16 cellular contexts compared by ENCODE assay signal in the genomic region with DNA sequence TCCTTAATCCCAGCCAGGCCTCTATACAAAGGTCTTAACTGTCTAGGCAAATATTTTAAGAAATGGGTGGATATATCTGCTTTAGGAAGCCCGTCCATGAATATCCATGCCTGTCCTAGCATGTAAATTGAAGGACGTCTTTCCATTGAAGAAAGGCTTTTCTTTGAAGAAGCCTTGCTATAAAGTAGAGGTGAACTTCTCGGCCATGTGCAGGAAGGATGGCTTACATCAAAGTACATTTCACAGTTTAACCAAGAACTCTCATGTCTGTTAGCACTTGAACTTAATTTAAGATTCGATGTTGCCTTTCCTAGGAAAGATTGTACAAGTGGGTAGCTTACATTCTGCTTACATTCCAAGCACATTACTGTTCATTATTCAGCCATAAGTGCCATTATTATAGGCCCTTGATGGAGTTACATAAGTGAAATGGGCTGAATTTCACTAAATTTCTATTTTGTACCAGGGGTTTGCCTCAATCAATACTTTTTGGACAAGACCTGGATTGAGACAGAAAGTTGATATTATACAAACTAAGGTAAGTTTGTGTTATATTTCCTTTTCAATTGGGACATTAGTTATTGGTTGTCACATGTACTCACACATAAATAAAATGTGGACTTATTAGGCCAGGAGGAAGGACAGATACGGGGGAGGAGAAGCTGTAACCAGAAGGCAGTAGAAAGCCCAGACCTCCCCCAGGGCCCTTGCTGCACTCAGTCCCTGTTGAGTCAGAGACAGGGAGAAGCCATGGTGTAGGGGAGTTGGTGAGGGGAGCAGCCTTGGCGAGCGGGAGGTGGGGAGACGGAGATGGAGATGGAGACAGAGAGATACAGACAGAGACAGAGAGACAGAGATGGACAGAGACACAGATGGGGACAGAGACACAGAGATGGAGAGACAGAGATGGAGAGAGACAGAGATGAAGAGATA.
DNase-seq lines count a peak whose midpoint lies in the region; ATAC-seq and TF ChIP-seq lines count a peak whose summit lies in the region.
"Had no signal": no experiment of that assay in that cellular context is flagged by ENCODE, and none has a peak within 500 bp of the region (broad histone marks: within the 10 kb centered on the region; RNA-seq: fewer than 3 reads in every experiment).

No MANE protein-coding gene starts in this region.

- DNase-seq in NCI-H146 (lab: John Stamatoyannopoulos, UW) (peak; percentile 19), NCI-H146 treated with DMSO at 0.1 percent for 48 hours (lab: John Stamatoyannopoulos, UW; ENCODE audit: unreplicated experiment) (no peak), PC-3 (peak; percentile 33), foreskin keratinocyte (peak; percentile 83 to 90), spleen (peak; percentile 58), NCI-H187 (lab: John Stamatoyannopoulos, UW) (no peak), T-helper 2 cell (no peak)
- no peak for DNase-seq in CD4-positive, alpha-beta memory T cell
- DNase-seq: activated CD4-positive, CD25-positive, alpha-beta regulatory T cell; activated naive CD4-positive, alpha-beta T cell treated with anti-CD3 and anti-CD28 coated beads, Interleukin-2, amount 10 ng/mL, durations not matched to agents 7 days and 5 days; HFFc6; KBM-7; kidney glomerular epithelial cell had no signal

- H3K4me3 ChIP-seq in PC-3 (ENCODE audit: low read length) (no peak overlapping the region), spleen (no peak overlapping the region)
- H3K4me3 ChIP-seq in CD4-positive, alpha-beta memory T cell (ENCODE audit: low read length in 2 of 2) = no peak overlapping the region
- H3K4me3 ChIP-seq: A549, GM12878 had no signal

- peaks cover 0 to 7% (median 0%) of the 10 kb centered on the region in 4 donors for H3K4me1 Mint-ChIP-seq in CD4-positive, alpha-beta memory T cell
- H3K4me1 Mint-ChIP-seq: activated naive CD4-positive, alpha-beta T cell treated with anti-CD3 and anti-CD28 coated beads, Interleukin-2, amount 10 ng/mL, durations not matched to agents 7 days and 5 days had no signal

- H3K4me1 ChIP-seq in PC-3 (ENCODE audit: insufficient read depth, low read length) (peaks cover 45% of the 10 kb centered on the region), foreskin keratinocyte (peaks cover 17% of the 10 kb centered on the region), spleen (peaks cover 0 to 6% (median 0%) of the 10 kb centered on the region in 6 donors)
- no peaks in the 10 kb centered on the region for H3K4me1 ChIP-seq in CD4-positive, alpha-beta memory T cell (ENCODE audit: insufficient read depth, low read length)
- H3K4me1 ChIP-seq: A549, parathyroid adenoma had no signal

- H3K36me3 ChIP-seq in PC-3 (ENCODE audit: low read depth, low read length) = no peaks in the 10 kb centered on the region
- no peaks in the 10 kb centered on the region for H3K36me3 ChIP-seq in spleen
- no peaks in the 10 kb centered on the region for H3K36me3 ChIP-seq in CD4-positive, alpha-beta memory T cell (ENCODE audit: insufficient read depth, low read length)

- H3K9ac ChIP-seq in PC-3 (ENCODE audit: low read length) = no peak overlapping the region
- H3K9ac ChIP-seq: parathyroid adenoma had no signal

- POLR2A ChIA-PET in PC-3 (lab: Charles Lee; ENCODE audit: unreplicated experiment) = no interaction called here
- POLR2A ChIA-PET in CD4-positive, alpha-beta memory T cell (lab: Charles Lee; ENCODE audit: partially characterized antibody) = no interaction called here

- no peaks in the 10 kb centered on the region for H3K27me3 ChIP-seq in PC-3 (ENCODE audit: low read length)
- no peaks in the 10 kb centered on the region for H3K27me3 ChIP-seq in foreskin keratinocyte
- H3K27me3 ChIP-seq in spleen (replicated peaks in 1 of 7) = peaks cover 0 to 39% (median 15%) of the 10 kb centered on the region in 7 donors
- H3K27me3 ChIP-seq in CD4-positive, alpha-beta memory T cell (ENCODE audit: insufficient read depth, low read length) = no peaks in the 10 kb centered on the region

- H3F3A ChIP-seq in PC-3 (ENCODE audit: low read length, unreplicated experiment) = no peaks in the 10 kb centered on the region

- H3K27ac ChIP-seq in PC-3 (ENCODE audit: low read length) = peak overlapping the region; percentile 78
- peak overlapping the region; percentile 51 for H3K27ac ChIP-seq in foreskin keratinocyte
- H3K27ac ChIP-seq in spleen = peak overlapping the region in 5 of 8 donors; percentile 1 to 33 (median 10)
- H3K27ac ChIP-seq in CD4-positive, alpha-beta memory T cell (ENCODE audit: low read depth, low read length) = no peak overlapping the region
- H3K27ac ChIP-seq: A549, parathyroid adenoma had no signal

- no peak for TF ChIP-seq POLR2A in spleen (IDR thresholded peaks at IDR 0.05)

- 79 to 87% (median 82%) methylated on average over 8 of the region's 8 CpGs for WGBS in spleen, 5 donors

- intact Hi-C loops in PC-3 (cut with micrococcal nuclease) = no loop called here
- intact Hi-C loops in spleen (cut with DNase I; ENCODE audit: low total_unique reads) = no loop called here
- intact Hi-C loops in CD4-positive, alpha-beta memory T cell (cut with micrococcal nuclease) = no loop called here

- TF ChIP-seq CTCF in PC-3 (conservative IDR thresholded peaks at IDR 0.05; ENCODE audit: low read depth, low read length) (no peak), foreskin keratinocyte (conservative IDR thresholded peaks at IDR 0.05) (no peak), spleen (IDR thresholded peaks at IDR 0.05 in 8 of 11, conservative IDR thresholded peaks at IDR 0.05 in 3 of 11) (no peak)

- H3K9me2 ChIP-seq in PC-3 (replicated peaks; ENCODE audit: low read length) = no peaks in the 10 kb centered on the region

- H4K20me1 ChIP-seq in PC-3 (ENCODE audit: low read length) = no peaks in the 10 kb centered on the region

- peak overlapping the region; percentile 37 for H3K4me2 ChIP-seq in PC-3 (ENCODE audit: low read length)
- H3K4me2 ChIP-seq: A549 had no signal

- no TSS peak for BruUV-seq in PC-3 (replicated peaks; lab: Mats Ljungman, UMichigan)

- H3K27me3 Mint-ChIP-seq in CD4-positive, alpha-beta memory T cell = peaks cover 2 to 4% of the 10 kb centered on the region in 2 donors

- peaks cover 0 to 3% (median 0%) of the 10 kb centered on the region in 8 donors for H3K9me3 Mint-ChIP-seq in CD4-positive, alpha-beta memory T cell
- H3K9me3 Mint-ChIP-seq: activated naive CD4-positive, alpha-beta T cell treated with anti-CD3 and anti-CD28 coated beads, Interleukin-2, amount 10 ng/mL, durations not matched to agents 7 days and 5 days had no signal

- CTCF ChIA-PET in PC-3 (lab: Charles Lee) = no interaction called here
- CTCF ChIA-PET in CD4-positive, alpha-beta memory T cell (lab: Charles Lee; ENCODE audit: partially characterized antibody) = no interaction called here

- no peak overlapping the region for H3K4me3 Mint-ChIP-seq in CD4-positive, alpha-beta memory T cell
- H3K4me3 Mint-ChIP-seq: activated naive CD4-positive, alpha-beta T cell treated with anti-CD3 and anti-CD28 coated beads, Interleukin-2, amount 10 ng/mL, durations not matched to agents 7 days and 5 days; HFFc6 had no signal

- no peak for ATAC-seq in PC-3
- ATAC-seq in foreskin keratinocyte = peak; percentile 4
- ATAC-seq: A549, GM12878 had no signal

- H3K9me3 ChIP-seq in PC-3 (ENCODE audit: low read length) (no peaks in the 10 kb centered on the region), spleen (no peaks in the 10 kb centered on the region)
- H3K9me3 ChIP-seq in CD4-positive, alpha-beta memory T cell (ENCODE audit: control insufficient read depth in 1 of 2, low read length in 2 of 2) = no peaks in the 10 kb centered on the region
- H3K9me3 ChIP-seq: A549 had no signal

- peak overlapping the region in 1 of 7 donors; percentile 68 for H3K27ac Mint-ChIP-seq in CD4-positive, alpha-beta memory T cell
- H3K27ac Mint-ChIP-seq: activated naive CD4-positive, alpha-beta T cell treated with anti-CD3 and anti-CD28 coated beads, Interleukin-2, amount 10 ng/mL, durations not matched to agents 7 days and 5 days; HFFc6 had no signal

- no peaks in the 10 kb centered on the region for H3K79me2 ChIP-seq in PC-3 (ENCODE audit: low read length)
- H3K79me2 ChIP-seq: parathyroid adenoma had no signal

- H3K36me3 Mint-ChIP-seq in CD4-positive, alpha-beta memory T cell = no peaks in the 10 kb centered on the region
- H3K36me3 Mint-ChIP-seq: activated naive CD4-positive, alpha-beta T cell treated with anti-CD3 and anti-CD28 coated beads, Interleukin-2, amount 10 ng/mL, durations not matched to agents 7 days and 5 days had no signal

- H2AFZ ChIP-seq in PC-3 (ENCODE audit: low read length) = no peak overlapping the region
- H2AFZ ChIP-seq: parathyroid adenoma had no signal

Comparison
In these comparisons a context has a peak if more than half of its experiments do, and no peak if none do; other contexts are left out.
1. DNase-seq: peak in NCI-H146 (single experiment), PC-3 (single experiment), foreskin keratinocyte (2 of 2) and spleen (single experiment); none in NCI-H146 treated with DMSO at 0.1 percent for 48 hours (single experiment), CD4-positive, alpha-beta memory T cell (0 of 5), NCI-H187 (0 of 2) and T-helper 2 cell (0 of 5).